ENCODE assay signal across 1 cellular context in the genomic region with DNA sequence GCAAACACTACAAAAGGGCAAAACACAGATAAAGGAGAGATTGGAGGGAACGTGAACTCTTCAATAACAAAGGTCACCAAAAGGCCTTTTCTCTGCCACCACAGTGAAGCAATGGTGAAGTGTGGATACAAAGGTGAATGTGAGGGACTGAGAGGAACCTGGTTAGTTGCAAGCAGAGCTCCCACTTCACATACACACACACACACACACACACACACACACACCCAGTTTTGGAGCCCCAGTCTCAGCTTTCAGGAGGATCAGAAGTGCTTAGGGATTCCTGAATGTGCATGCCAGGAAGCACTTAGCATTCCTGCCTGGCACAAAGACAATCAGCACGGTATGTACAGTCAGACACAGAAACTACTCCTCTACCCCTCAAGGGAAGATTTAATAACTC.
TF ChIP-seq lines count a peak whose summit lies in the region.

No MANE protein-coding gene starts in this region.

TF ChIP-seq in GM23338, 12 proteins besides CTCF, POLR2A, EP300 and RAD21 (continued from another document):
- TF ChIP-seq, protein P1, sequence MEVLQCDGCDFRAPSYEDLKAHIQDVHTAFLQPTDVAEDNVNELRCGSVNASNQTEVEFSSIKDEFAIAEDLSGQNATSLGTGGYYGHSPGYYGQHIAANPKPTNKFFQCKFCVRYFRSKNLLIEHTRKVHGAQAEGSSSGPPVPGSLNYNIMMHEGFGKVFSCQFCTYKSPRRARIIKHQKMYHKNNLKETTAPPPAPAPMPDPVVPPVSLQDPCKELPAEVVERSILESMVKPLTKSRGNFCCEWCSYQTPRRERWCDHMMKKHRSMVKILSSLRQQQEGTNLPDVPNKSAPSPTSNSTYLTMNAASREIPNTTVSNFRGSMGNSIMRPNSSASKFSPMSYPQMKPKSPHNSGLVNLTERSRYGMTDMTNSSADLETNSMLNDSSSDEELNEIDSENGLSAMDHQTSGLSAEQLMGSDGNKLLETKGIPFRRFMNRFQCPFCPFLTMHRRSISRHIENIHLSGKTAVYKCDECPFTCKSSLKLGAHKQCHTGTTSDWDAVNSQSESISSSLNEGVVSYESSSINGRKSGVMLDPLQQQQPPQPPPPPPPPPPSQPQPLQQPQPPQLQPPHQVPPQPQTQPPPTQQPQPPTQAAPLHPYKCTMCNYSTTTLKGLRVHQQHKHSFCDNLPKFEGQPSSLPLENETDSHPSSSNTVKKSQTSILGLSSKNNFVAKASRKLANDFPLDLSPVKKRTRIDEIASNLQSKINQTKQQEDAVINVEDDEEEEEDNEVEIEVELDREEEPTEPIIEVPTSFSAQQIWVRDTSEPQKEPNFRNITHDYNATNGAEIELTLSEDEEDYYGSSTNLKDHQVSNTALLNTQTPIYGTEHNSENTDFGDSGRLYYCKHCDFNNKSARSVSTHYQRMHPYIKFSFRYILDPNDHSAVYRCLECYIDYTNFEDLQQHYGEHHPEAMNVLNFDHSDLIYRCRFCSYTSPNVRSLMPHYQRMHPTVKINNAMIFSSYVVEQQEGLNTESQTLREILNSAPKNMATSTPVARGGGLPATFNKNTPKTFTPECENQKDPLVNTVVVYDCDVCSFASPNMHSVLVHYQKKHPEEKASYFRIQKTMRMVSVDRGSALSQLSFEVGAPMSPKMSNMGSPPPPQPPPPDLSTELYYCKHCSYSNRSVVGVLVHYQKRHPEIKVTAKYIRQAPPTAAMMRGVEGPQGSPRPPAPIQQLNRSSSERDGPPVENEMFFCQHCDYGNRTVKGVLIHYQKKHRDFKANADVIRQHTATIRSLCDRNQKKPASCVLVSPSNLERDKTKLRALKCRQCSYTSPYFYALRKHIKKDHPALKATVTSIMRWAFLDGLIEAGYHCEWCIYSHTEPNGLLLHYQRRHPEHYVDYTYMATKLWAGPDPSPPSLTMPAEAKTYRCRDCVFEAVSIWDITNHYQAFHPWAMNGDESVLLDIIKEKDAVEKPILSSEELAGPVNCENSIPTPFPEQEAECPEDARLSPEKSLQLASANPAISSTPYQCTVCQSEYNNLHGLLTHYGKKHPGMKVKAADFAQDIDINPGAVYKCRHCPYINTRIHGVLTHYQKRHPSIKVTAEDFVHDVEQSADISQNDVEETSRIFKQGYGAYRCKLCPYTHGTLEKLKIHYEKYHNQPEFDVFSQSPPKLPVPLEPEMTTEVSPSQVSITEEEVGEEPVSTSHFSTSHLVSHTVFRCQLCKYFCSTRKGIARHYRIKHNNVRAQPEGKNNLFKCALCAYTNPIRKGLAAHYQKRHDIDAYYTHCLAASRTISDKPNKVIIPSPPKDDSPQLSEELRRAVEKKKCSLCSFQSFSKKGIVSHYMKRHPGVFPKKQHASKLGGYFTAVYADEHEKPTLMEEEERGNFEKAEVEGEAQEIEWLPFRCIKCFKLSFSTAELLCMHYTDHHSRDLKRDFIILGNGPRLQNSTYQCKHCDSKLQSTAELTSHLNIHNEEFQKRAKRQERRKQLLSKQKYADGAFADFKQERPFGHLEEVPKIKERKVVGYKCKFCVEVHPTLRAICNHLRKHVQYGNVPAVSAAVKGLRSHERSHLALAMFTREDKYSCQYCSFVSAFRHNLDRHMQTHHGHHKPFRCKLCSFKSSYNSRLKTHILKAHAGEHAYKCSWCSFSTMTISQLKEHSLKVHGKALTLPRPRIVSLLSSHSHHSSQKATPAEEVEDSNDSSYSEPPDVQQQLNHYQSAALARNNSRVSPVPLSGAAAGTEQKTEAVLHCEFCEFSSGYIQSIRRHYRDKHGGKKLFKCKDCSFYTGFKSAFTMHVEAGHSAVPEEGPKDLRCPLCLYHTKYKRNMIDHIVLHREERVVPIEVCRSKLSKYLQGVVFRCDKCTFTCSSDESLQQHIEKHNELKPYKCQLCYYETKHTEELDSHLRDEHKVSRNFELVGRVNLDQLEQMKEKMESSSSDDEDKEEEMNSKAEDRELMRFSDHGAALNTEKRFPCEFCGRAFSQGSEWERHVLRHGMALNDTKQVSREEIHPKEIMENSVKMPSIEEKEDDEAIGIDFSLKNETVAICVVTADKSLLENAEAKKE (CRISPR knock-in tag; IDR thresholded peaks at IDR 0.05) = no peak
- TF ChIP-seq ZNF114 (CRISPR knock-in tag; IDR thresholded peaks at IDR 0.05) (no peak), NANOG (IDR thresholded peaks at IDR 0.05; ENCODE audit: borderline replicate concordance) (no peak)
- TF ChIP-seq, protein P2, sequence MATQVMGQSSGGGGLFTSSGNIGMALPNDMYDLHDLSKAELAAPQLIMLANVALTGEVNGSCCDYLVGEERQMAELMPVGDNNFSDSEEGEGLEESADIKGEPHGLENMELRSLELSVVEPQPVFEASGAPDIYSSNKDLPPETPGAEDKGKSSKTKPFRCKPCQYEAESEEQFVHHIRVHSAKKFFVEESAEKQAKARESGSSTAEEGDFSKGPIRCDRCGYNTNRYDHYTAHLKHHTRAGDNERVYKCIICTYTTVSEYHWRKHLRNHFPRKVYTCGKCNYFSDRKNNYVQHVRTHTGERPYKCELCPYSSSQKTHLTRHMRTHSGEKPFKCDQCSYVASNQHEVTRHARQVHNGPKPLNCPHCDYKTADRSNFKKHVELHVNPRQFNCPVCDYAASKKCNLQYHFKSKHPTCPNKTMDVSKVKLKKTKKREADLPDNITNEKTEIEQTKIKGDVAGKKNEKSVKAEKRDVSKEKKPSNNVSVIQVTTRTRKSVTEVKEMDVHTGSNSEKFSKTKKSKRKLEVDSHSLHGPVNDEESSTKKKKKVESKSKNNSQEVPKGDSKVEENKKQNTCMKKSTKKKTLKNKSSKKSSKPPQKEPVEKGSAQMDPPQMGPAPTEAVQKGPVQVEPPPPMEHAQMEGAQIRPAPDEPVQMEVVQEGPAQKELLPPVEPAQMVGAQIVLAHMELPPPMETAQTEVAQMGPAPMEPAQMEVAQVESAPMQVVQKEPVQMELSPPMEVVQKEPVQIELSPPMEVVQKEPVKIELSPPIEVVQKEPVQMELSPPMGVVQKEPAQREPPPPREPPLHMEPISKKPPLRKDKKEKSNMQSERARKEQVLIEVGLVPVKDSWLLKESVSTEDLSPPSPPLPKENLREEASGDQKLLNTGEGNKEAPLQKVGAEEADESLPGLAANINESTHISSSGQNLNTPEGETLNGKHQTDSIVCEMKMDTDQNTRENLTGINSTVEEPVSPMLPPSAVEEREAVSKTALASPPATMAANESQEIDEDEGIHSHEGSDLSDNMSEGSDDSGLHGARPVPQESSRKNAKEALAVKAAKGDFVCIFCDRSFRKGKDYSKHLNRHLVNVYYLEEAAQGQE (IDR thresholded peaks at IDR 0.05; ENCODE audit: unreplicated experiment) = no peak
